Comparison of ENCODE assay signal across 1 cellular context in the genomic region with DNA sequence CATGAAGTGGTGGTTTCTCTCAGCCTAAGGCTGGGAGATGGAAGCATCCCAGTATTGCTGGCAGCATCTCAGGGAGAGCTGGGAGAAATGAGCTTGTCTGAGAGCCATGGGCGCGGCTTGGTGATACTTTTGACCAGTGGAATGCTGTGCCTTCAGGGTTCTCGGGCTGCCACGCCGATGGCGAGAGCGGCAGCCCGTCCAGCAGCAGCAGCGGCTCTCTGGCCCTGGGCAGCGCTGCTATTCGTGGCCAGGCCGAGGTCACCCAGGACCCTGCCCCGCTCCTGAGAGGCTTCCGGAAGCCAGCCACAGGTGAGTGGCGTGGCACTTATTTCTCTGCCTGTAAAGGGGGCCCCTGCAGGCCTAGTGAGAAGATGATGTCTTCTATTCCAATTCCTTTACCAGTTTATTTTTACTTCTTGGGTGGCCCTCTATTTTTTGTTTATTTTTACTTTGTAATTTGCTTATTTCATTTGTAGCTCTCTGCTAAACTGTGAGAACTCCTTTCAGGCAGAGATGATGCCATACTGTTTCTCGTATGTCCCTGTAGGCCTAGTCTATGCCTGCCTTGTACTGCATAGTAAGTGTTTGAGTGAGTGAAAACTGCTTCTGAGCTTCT.
TF ChIP-seq lines count a peak whose summit lies in the region.

No MANE protein-coding gene starts in this region.

TF ChIP-seq in IMR-90, 13 proteins besides CTCF, POLR2A, EP300 and RAD21:
- TF ChIP-seq, protein P1, sequence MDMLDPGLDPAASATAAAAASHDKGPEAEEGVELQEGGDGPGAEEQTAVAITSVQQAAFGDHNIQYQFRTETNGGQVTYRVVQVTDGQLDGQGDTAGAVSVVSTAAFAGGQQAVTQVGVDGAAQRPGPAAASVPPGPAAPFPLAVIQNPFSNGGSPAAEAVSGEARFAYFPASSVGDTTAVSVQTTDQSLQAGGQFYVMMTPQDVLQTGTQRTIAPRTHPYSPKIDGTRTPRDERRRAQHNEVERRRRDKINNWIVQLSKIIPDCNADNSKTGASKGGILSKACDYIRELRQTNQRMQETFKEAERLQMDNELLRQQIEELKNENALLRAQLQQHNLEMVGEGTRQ (IDR thresholded peaks at IDR 0.05; ENCODE audit: low read depth, low read length), result no peak
- no peak for TF ChIP-seq SMC3 (IDR thresholded peaks at IDR 0.05; ENCODE audit: low read depth, low read length)
